In the genomic region with DNA sequence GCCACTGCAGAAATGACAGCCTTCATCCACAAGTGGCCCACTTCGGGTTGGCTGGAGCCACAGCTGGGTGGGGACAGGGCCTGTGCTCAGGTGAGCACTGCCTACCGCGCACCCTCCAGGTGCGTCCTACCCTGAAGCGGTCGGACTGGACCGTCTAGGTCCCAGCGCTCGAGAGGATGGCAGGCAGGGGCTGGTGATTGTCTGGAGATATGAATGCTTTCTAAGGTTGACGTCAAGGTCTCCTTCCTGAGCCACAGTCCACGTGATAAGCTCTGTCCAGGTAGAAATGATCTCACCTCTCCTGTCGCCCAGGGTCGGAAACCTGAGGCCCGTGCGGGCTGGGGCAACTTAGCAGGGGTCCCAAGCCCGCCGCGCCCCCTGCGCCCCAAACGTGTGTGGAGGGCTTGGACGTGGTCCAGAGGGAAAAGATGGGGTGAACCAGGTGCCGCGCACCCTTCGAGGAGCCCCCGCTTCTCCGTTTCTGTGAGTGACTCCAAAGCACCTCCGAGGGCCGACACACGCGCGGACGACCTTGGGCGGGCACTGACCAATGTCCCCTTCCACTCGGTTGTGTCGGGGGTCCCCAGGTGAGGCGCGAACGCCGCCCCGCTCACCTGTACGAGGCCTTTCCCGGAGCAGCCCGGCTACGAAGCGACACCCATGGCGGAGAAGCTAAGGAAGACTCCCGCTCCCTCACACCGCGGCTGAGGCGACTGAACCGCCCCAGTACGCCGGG, we compare ENCODE assay signal across 8 cellular contexts. TPM values are rescaled to one million over a fixed set of nuclear protein-coding genes. Genes with fewer than 3 reads are reported as not detected.
DNase-seq lines count a peak whose midpoint lies in the region; ATAC-seq, FAIRE-seq and TF ChIP-seq lines count a peak whose summit lies in the region.

No MANE protein-coding gene starts in this region.

- peak; percentile 90 for DNase-seq in NCI-H2029 (lab: John Stamatoyannopoulos, UW)
- peak; percentile 79 for DNase-seq in bronchial epithelial cell (ENCODE audit: low read depth)
- DNase-seq in mesendoderm, result peak; percentile 56
- DNase-seq in activated CD8-positive, alpha-beta memory T cell treated with anti-CD3 and anti-CD28 coated beads, Interleukin-2, amount 50 U/mL, for 48 hours, result no peak
- DNase-seq in COLO829 (ENCODE audit: low spot score), result no peak

- H3K4me2 ChIP-seq in mesendoderm (ENCODE audit: low read length), result peak overlapping the region; percentile 78

- H2BK15ac ChIP-seq in mesendoderm (replicated peaks; ENCODE audit: low read depth), result no peak overlapping the region

- H3K36me3 ChIP-seq in bronchial epithelial cell (ENCODE audit: control insufficient read depth, insufficient read depth, low read length) (no peaks in the 10 kb centered on the region), mesendoderm (ENCODE audit: control insufficient read depth, insufficient read depth, low read length) (no peaks in the 10 kb centered on the region)

- H2BK120ac ChIP-seq in mesendoderm (ENCODE audit: low read depth, low read length), result no peak overlapping the region

- H3K27ac ChIP-seq in mesendoderm (ENCODE audit: low read depth, low read length), result no peak overlapping the region

- ATAC-seq in GM18511 (IDR thresholded peaks at IDR 0.05; ENCODE audit: unreplicated experiment), result peak; percentile 3
- ATAC-seq in GM18498 (IDR thresholded peaks at IDR 0.05; ENCODE audit: unreplicated experiment), result no peak
- ATAC-seq in GM18520 (IDR thresholded peaks at IDR 0.05; ENCODE audit: unreplicated experiment), result no peak

- H3K9ac ChIP-seq in mesendoderm (ENCODE audit: low read length), result peak overlapping the region; percentile 64

- no peak overlapping the region for H3K23ac ChIP-seq in mesendoderm (ENCODE audit: low read length)

- H2AK5ac ChIP-seq in mesendoderm (ENCODE audit: low read length), result no peak overlapping the region

- H3K18ac ChIP-seq in mesendoderm (ENCODE audit: low read length), result no peak overlapping the region

- no peaks in the 10 kb centered on the region for H3K4me1 ChIP-seq in mesendoderm (ENCODE audit: control insufficient read depth, low read depth, low read length)

- no CpG with 5 or more reads among the region's 53 CpGs for WGBS in mesendoderm (ENCODE audit: extremely low coverage, insufficient coverage, low lambda C conversion rate)

- H3K27me3 ChIP-seq in bronchial epithelial cell (ENCODE audit: control insufficient read depth, insufficient read depth, low read length) (no peaks in the 10 kb centered on the region), mesendoderm (ENCODE audit: insufficient read depth, low read length, poor library complexity) (no peaks in the 10 kb centered on the region)

- H4K8ac ChIP-seq in mesendoderm (ENCODE audit: low read depth, low read length), result no peak overlapping the region

- peak overlapping the region; percentile 76 for H3K56ac ChIP-seq in mesendoderm (ENCODE audit: low read length)

- no peak overlapping the region for H2BK5ac ChIP-seq in mesendoderm (ENCODE audit: low read length)

- FAIRE-seq in bronchial epithelial cell (lab: Jason Lieb, UNC), result no peak

- no peaks in the 10 kb centered on the region for H3K79me2 ChIP-seq in mesendoderm (ENCODE audit: control insufficient read depth, insufficient read depth, low read length)

- TF ChIP-seq CTCF in bronchial epithelial cell (IDR thresholded peaks at IDR 0.05; ENCODE audit: insufficient read depth, low read length, severe bottlenecking), result no peak

- H4K5ac ChIP-seq in mesendoderm (ENCODE audit: low read length), result no peak overlapping the region

- H3K4ac ChIP-seq in mesendoderm (ENCODE audit: low read depth, low read length), result no peak overlapping the region

- no peaks in the 10 kb centered on the region for H3K79me1 ChIP-seq in mesendoderm (ENCODE audit: low read length)

- H3K4me3 ChIP-seq in bronchial epithelial cell (ENCODE audit: low read depth, low read length) (peak overlapping the region; percentile 71), mesendoderm (ENCODE audit: low read length) (peak overlapping the region; percentile 6)

RNA-seq across cellular contexts. Expression of a gene that starts 0.9 kb away (rescaled TPM):
- total RNA-seq in bronchial epithelial cell, result 3.4 and 5.8 TPM in 2 replicates
- polyA plus RNA-seq in mesendoderm (2013, experiment 1 of 2), result 1.9 TPM
- 2.1 TPM for polyA plus RNA-seq in mesendoderm (2013, experiment 2 of 2)

RNA-seq across cellular contexts. Expression of a gene that starts 20.9 kb away (rescaled TPM):
- 0.26 and 0.38 TPM in 2 replicates for total RNA-seq in bronchial epithelial cell
- polyA plus RNA-seq in mesendoderm (2013, experiment 1 of 2), result 5.7 TPM
- polyA plus RNA-seq in mesendoderm (2013, experiment 2 of 2), result 6.2 TPM

Comparison
In these comparisons a context has a peak if more than half of its experiments do, and no peak if none do; other contexts are left out.
1. DNase-seq: peak in NCI-H2029 (single experiment), bronchial epithelial cell (single experiment) and mesendoderm (single experiment); none in activated CD8-positive, alpha-beta memory T cell treated with anti-CD3 and anti-CD28 coated beads, Interleukin-2, amount 50 U/mL, for 48 hours (single experiment) and COLO829 (single experiment).